In the genomic region with DNA sequence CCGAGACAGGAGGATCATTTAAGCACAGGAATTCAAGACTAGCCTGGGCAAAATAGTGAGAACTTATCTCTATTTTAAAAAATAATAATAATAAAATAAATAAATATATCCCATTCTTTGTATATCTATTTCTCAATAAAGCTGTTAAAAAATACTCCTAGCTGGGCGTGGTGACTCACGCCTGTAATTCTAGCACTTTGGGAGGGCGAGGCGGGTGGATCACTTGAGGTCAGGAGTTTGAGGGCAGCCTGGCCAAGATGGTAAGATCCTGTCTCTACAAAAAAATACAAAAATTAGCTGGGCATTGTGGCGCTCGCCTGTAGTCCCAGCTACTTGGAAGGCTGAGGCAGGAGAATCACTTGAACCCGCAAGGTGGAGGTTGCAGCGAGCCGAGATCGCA, we compare ENCODE assay signal across 26 cellular contexts.
"Had no signal": no experiment of that assay in that cellular context is flagged by ENCODE, and none has a peak within 500 bp of the region (broad histone marks: within the 10 kb centered on the region; RNA-seq: fewer than 3 reads in every experiment).

No MANE protein-coding gene starts in this region.

- H3K36me3 Mint-ChIP-seq: naive thymus-derived CD8-positive, alpha-beta T cell; stimulated activated effector memory CD8-positive, alpha-beta T cell treated with anti-CD3 and anti-CD28 coated beads, Interleukin-12 subunit alpha, Interleukin-12 subunit beta, amount 100 ng/mL, for 72 hours; type B pancreatic cell had no signal

- H3K4me1 Mint-ChIP-seq: naive thymus-derived CD8-positive, alpha-beta T cell; stimulated activated effector memory CD8-positive, alpha-beta T cell treated with anti-CD3 and anti-CD28 coated beads, Interleukin-12 subunit alpha, Interleukin-12 subunit beta, amount 100 ng/mL, for 72 hours had no signal

- H3K27ac Mint-ChIP-seq: endodermal cell; naive thymus-derived CD8-positive, alpha-beta T cell; progenitor cell of endocrine pancreas; stimulated activated effector memory CD8-positive, alpha-beta T cell treated with anti-CD3 and anti-CD28 coated beads, Interleukin-12 subunit alpha, Interleukin-12 subunit beta, amount 100 ng/mL, for 72 hours; type B pancreatic cell had no signal

- H3K79me2 ChIP-seq: parathyroid adenoma had no signal

- H2AFZ ChIP-seq: parathyroid adenoma had no signal

- H3K4me3 ChIP-seq: dorsolateral prefrontal cortex, gastrocnemius medialis, lung, right lobe of liver, stomach, thyroid gland had no signal

- H3K4me1 ChIP-seq: gastrocnemius medialis, parathyroid adenoma, right lobe of liver, stomach, thyroid gland had no signal

- DNase-seq: dorsolateral prefrontal cortex; effector CD4-positive, alpha-beta T cell; endodermal cell; foreskin fibroblast; gastrocnemius medialis; head of caudate nucleus; kidney; mesenchymal stem cell; midbrain; naive thymus-derived CD8-positive, alpha-beta T cell; right lobe of liver; stimulated activated CD4-positive, alpha-beta T cell treated with anti-CD3 and anti-CD28 coated beads, Interleukin-2, amount 100 ng/mL, for 24 hours; stimulated activated CD4-positive, alpha-beta T cell treated with anti-CD3 and anti-CD28 coated beads, Interleukin-4, amount 100 ng/mL, for 24 hours; stimulated activated naive CD4-positive, alpha-beta T cell treated with Interleukin-2 at 50 U/mL for 16 hours; stomach; thyroid gland had no signal

- H3K27me3 ChIP-seq: gastrocnemius medialis, neutrophil, right lobe of liver, stomach, thyroid gland had no signal

- H3K27ac ChIP-seq: dorsolateral prefrontal cortex, epithelial cell of prostate, gastrocnemius medialis, neutrophil, parathyroid adenoma, right lobe of liver, stomach, thyroid gland had no signal

- H3K4me3 Mint-ChIP-seq: endodermal cell; naive thymus-derived CD8-positive, alpha-beta T cell; neural crest cell; stimulated activated effector memory CD8-positive, alpha-beta T cell treated with anti-CD3 and anti-CD28 coated beads, Interleukin-12 subunit alpha, Interleukin-12 subunit beta, amount 100 ng/mL, for 72 hours; type B pancreatic cell had no signal

- H3K9me3 Mint-ChIP-seq: endodermal cell, neural crest cell, type B pancreatic cell had no signal

- ATAC-seq: esophagus mucosa; gastrocnemius medialis; left lobe of liver; naive thymus-derived CD8-positive, alpha-beta T cell; right lobe of liver; stimulated activated effector memory CD8-positive, alpha-beta T cell treated with anti-CD3 and anti-CD28 coated beads, Interleukin-12 subunit alpha, Interleukin-12 subunit beta, amount 100 ng/mL, for 72 hours had no signal

- H3K9me3 ChIP-seq: gastrocnemius medialis, neutrophil, right lobe of liver, stomach, thyroid gland had no signal

- H3K36me3 ChIP-seq: gastrocnemius medialis, neutrophil, right lobe of liver, stomach, thyroid gland had no signal

- H3K27me3 Mint-ChIP-seq: type B pancreatic cell had no signal
